Comparison of ENCODE assay signal across 17 cellular contexts in genomic region chr22:47040486-47041145, GRCh38.
"Had no signal": no experiment of that assay in that cellular context is flagged by ENCODE, and none has a peak within 500 bp of the region (broad histone marks: within the 10 kb centered on the region; RNA-seq: fewer than 3 reads in every experiment).

No MANE protein-coding gene starts in this region.

- H3K9me3 ChIP-seq: adrenal gland, tibial nerve had no signal

- DNase-seq: activated CD4-positive, alpha-beta T cell treated with anti-CD3 and anti-CD28 coated beads for 1 hour; activated effector memory CD4-positive, alpha-beta T cell treated with anti-CD3 and anti-CD28 coated beads, Interleukin-2, amount 50 U/mL, for 16 hours; activated naive CD4-positive, alpha-beta T cell treated with anti-CD3 and anti-CD28 coated beads, Interleukin-2, amount 50 U/mL, for 16 hours; activated T-cell treated with anti-CD3 and anti-CD28 coated beads, Interleukin-2, amount 50 U/mL, for 72 hours; adrenal gland; effector CD8-positive, alpha-beta T cell; left colon; nucleus accumbens; stimulated activated CD4-positive, alpha-beta T cell treated with anti-CD3 and anti-CD28 coated beads, Interleukin-2, amount 100 ng/mL, for 24 hours; stimulated activated naive CD4-positive, alpha-beta T cell treated with Interleukin-2 at 50 U/mL for 16 hours; T-helper 2 cell had no signal

- H2AFZ ChIP-seq: hepatocyte had no signal

- H3K4me3 Mint-ChIP-seq: activated T-cell treated with anti-CD3 and anti-CD28 coated beads, Interleukin-2, amount 50 U/mL, for 72 hours; dendritic cell treated with granulocyte-macrophage colony-stimulating factor and Interleukin-4, amounts not matched to agents 40 ng/mL and 50 ng/mL, for 4 days; mesothelial cell of epicardium; nephron had no signal

- ATAC-seq: activated T-cell treated with anti-CD3 and anti-CD28 coated beads, Interleukin-2, amount 50 U/mL, for 72 hours; left colon had no signal

- H3K4me1 ChIP-seq: adrenal gland had no signal

- H3K27ac Mint-ChIP-seq: activated T-cell treated with anti-CD3 and anti-CD28 coated beads, Interleukin-2, amount 50 U/mL, for 72 hours; dendritic cell treated with granulocyte-macrophage colony-stimulating factor and Interleukin-4, amounts not matched to agents 40 ng/mL and 50 ng/mL, for 4 days; mesothelial cell of epicardium; nephron had no signal

- H3K27ac ChIP-seq: adrenal gland, hepatocyte, tibial nerve, VCaP had no signal

- H3K4me2 ChIP-seq: hepatocyte had no signal

- H3K79me2 ChIP-seq: hepatocyte had no signal

- H3K36me3 ChIP-seq: adrenal gland had no signal

- H3K27me3 Mint-ChIP-seq: dendritic cell treated with granulocyte-macrophage colony-stimulating factor and Interleukin-4, amounts not matched to agents 40 ng/mL and 50 ng/mL, for 4 days had no signal

- H3K27me3 ChIP-seq: adrenal gland, hepatocyte, tibial nerve had no signal

- H3K4me3 ChIP-seq: adrenal gland, hepatocyte, tibial nerve had no signal

- H3K9me3 Mint-ChIP-seq: activated T-cell treated with anti-CD3 and anti-CD28 coated beads, Interleukin-2, amount 50 U/mL, for 72 hours; dendritic cell treated with granulocyte-macrophage colony-stimulating factor and Interleukin-4, amounts not matched to agents 40 ng/mL and 50 ng/mL, for 4 days; mesothelial cell of epicardium; nephron had no signal
